Comparison of ENCODE assay signal across 21 cellular contexts in the genomic region with DNA sequence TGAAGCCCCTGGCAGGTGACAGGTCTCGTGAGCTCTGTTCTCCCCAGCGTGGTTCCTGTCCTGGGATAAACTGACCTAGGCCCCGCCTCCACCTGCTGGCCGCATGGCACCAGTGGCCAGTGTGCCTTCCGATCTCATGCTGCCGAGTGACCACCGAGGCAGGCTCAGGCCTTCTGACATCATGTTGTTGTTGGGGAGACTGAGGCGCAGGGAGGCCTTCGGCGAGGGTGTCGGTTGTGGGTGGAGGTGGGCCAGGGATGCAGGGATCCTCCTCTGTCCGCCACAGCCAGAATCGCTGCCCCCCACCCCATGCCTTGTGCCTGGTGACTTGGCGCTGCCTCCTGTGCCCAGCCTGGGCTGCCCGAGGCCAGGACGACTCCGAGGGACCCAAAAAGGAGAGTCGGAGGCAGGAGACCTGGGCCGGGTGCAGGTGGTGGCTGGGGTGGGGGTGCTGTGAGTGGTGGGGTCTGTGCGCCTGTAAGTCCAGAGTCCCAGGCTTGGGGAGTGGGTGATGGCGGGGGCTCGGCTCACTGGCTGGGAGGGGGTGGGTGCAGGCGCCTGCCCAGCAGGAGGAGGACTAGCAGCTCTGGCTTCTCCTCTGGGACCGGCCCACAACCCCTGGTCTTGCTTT. TPM values are rescaled to one million over a fixed set of nuclear protein-coding genes. Genes with fewer than 3 reads are reported as not detected.
A peak's percentile ranks its signal among the peaks of the same experiment; 100 is the strongest.
DNase-seq lines count a peak whose midpoint lies in the region; ATAC-seq and TF ChIP-seq lines count a peak whose summit lies in the region.
"Had no signal": no experiment of that assay in that cellular context is flagged by ENCODE, and none has a peak within 500 bp of the region (broad histone marks: within the 10 kb centered on the region; RNA-seq: fewer than 3 reads in every experiment).

No MANE protein-coding gene starts in this region.

- H3K27me3 ChIP-seq in BLaER1: peaks cover 14% of the 10 kb centered on the region
- H3K27me3 ChIP-seq in H7 (ENCODE audit: control insufficient read depth, insufficient read depth, low read length): no peaks in the 10 kb centered on the region
- no peaks in the 10 kb centered on the region for H3K27me3 ChIP-seq in ovary

- H3K4me3 Mint-ChIP-seq in activated CD8-positive, alpha-beta T cell treated with anti-CD3 and anti-CD28 coated beads, Interleukin-2, amount 10 ng/mL, durations not matched to agents 7 days and 5 days: no peak overlapping the region
- H3K4me3 Mint-ChIP-seq: activated CD4-positive, alpha-beta memory T cell treated with anti-CD3 and anti-CD28 coated beads, Interleukin-2, amount 10 ng/mL, durations not matched to agents 7 days and 5 days; memory B cell; stimulated activated naive CD8-positive, alpha-beta T cell treated with anti-CD3 and anti-CD28 coated beads, Interleukin-15, Interleukin-2, amounts not matched to agents 100 ng/mL and 50 ng/mL, for 24 hours had no signal

- no peaks in the 10 kb centered on the region for H3K36me3 Mint-ChIP-seq in activated CD8-positive, alpha-beta T cell treated with anti-CD3 and anti-CD28 coated beads, Interleukin-2, amount 10 ng/mL, durations not matched to agents 7 days and 5 days (ENCODE audit: low read depth)
- H3K36me3 Mint-ChIP-seq: memory B cell had no signal

- no peaks in the 10 kb centered on the region for H3K9me3 ChIP-seq in BLaER1
- no peaks in the 10 kb centered on the region for H3K9me3 ChIP-seq in ovary
- H3K9me3 ChIP-seq: tibial nerve had no signal

- H3K36me3 ChIP-seq in BLaER1 (no peaks in the 10 kb centered on the region), H7 (replicated peaks; ENCODE audit: control insufficient read depth, insufficient read depth, low read length) (no peaks in the 10 kb centered on the region), ovary (no peaks in the 10 kb centered on the region)
- H3K36me3 ChIP-seq: cardiac muscle cell, tibial nerve had no signal

- peak; percentile 44 for DNase-seq in H7
- DNase-seq in left cardiac atrium: peak; percentile 11
- DNase-seq in ovary: peak in 4 of 5 donors; percentile 9 to 33 (median 14)
- no peak for DNase-seq in activated CD8-positive, alpha-beta T cell treated with anti-CD3 and anti-CD28 coated beads, Interleukin-2, amount 10 ng/mL, durations not matched to agents 7 days and 5 days
- no peak for DNase-seq in omental fat pad (ENCODE audit: low spot score)
- DNase-seq: activated CD4-positive, alpha-beta memory T cell treated with anti-CD3 and anti-CD28 coated beads, Interleukin-2, amount 10 ng/mL, durations not matched to agents 7 days and 5 days; anterior cingulate cortex; NCI-H2081; NCI-H446; occipital lobe had no signal

- no peak for ATAC-seq in left cardiac atrium
- no peak for ATAC-seq in HG03097 (IDR thresholded peaks at IDR 0.05; ENCODE audit: low FRiP score, unreplicated experiment)
- no peak for ATAC-seq in activated CD8-positive, alpha-beta T cell treated with anti-CD3 and anti-CD28 coated beads, Interleukin-2, amount 10 ng/mL, durations not matched to agents 7 days and 5 days
- ATAC-seq in omental fat pad (ENCODE audit: low FRiP score): no peak

- POLR2A ChIA-PET in activated CD8-positive, alpha-beta T cell treated with anti-CD3 and anti-CD28 coated beads, Interleukin-2, amount 10 ng/mL, durations not matched to agents 7 days and 5 days (lab: Charles Lee): interaction anchor here (0.5 kb wide), 1 partner anchor 205 kb away, joined by 3 read pairs; no protein-coding TSS in a partner anchor

- intact Hi-C loops in left cardiac atrium (cut with DNase I) (no loop called here), ovary (cut with DNase I) (no loop called here)

- no peak for TF ChIP-seq EP300 in ovary (IDR thresholded peaks at IDR 0.05)

- H3K4me1 ChIP-seq in BLaER1 (peaks cover 31% of the 10 kb centered on the region), ovary (ENCODE audit: insufficient read depth) (no peaks in the 10 kb centered on the region)
- H3K4me1 ChIP-seq: tibial nerve had no signal

- peak overlapping the region; percentile 58 for H3K4me2 ChIP-seq in BLaER1

- no peaks in the 10 kb centered on the region for H3K9me3 Mint-ChIP-seq in activated CD8-positive, alpha-beta T cell treated with anti-CD3 and anti-CD28 coated beads, Interleukin-2, amount 10 ng/mL, durations not matched to agents 7 days and 5 days (ENCODE audit: insufficient read depth)
- H3K9me3 Mint-ChIP-seq: activated CD4-positive, alpha-beta memory T cell treated with anti-CD3 and anti-CD28 coated beads, Interleukin-2, amount 10 ng/mL, durations not matched to agents 7 days and 5 days; memory B cell; stimulated activated naive CD8-positive, alpha-beta T cell treated with anti-CD3 and anti-CD28 coated beads, Interleukin-15, Interleukin-2, amounts not matched to agents 100 ng/mL and 50 ng/mL, for 24 hours had no signal

- no peak for TF ChIP-seq POLR2A in ovary (IDR thresholded peaks at IDR 0.05)

- no peak overlapping the region for H3K27ac ChIP-seq in BLaER1
- no peak overlapping the region for H3K27ac ChIP-seq in ovary
- H3K27ac ChIP-seq: cardiac muscle cell, tibial nerve, VCaP had no signal

- CTCF ChIA-PET in activated CD8-positive, alpha-beta T cell treated with anti-CD3 and anti-CD28 coated beads, Interleukin-2, amount 10 ng/mL, durations not matched to agents 7 days and 5 days (lab: Charles Lee): interaction anchor here (0.5 to 1.5 kb wide), 2 partner anchors 16 to 32 kb away, joined by 3 read pairs; no protein-coding TSS in a partner anchor

- H3K27ac Mint-ChIP-seq in activated CD8-positive, alpha-beta T cell treated with anti-CD3 and anti-CD28 coated beads, Interleukin-2, amount 10 ng/mL, durations not matched to agents 7 days and 5 days: no peak overlapping the region
- H3K27ac Mint-ChIP-seq: activated CD4-positive, alpha-beta memory T cell treated with anti-CD3 and anti-CD28 coated beads, Interleukin-2, amount 10 ng/mL, durations not matched to agents 7 days and 5 days; memory B cell; stimulated activated naive CD8-positive, alpha-beta T cell treated with anti-CD3 and anti-CD28 coated beads, Interleukin-15, Interleukin-2, amounts not matched to agents 100 ng/mL and 50 ng/mL, for 24 hours had no signal

- no peak overlapping the region for H3K4me3 ChIP-seq in BLaER1
- H3K4me3 ChIP-seq in H7 (ENCODE audit: insufficient read depth, low read depth, low read length): no peak overlapping the region
- H3K4me3 ChIP-seq in ovary: no peak overlapping the region
- H3K4me3 ChIP-seq: cardiac muscle cell, tibial nerve had no signal

- H3K27me3 Mint-ChIP-seq in activated CD8-positive, alpha-beta T cell treated with anti-CD3 and anti-CD28 coated beads, Interleukin-2, amount 10 ng/mL, durations not matched to agents 7 days and 5 days (ENCODE audit: low read depth): no peaks in the 10 kb centered on the region
- H3K27me3 Mint-ChIP-seq: activated CD4-positive, alpha-beta memory T cell treated with anti-CD3 and anti-CD28 coated beads, Interleukin-2, amount 10 ng/mL, durations not matched to agents 7 days and 5 days; stimulated activated naive CD8-positive, alpha-beta T cell treated with anti-CD3 and anti-CD28 coated beads, Interleukin-15, Interleukin-2, amounts not matched to agents 100 ng/mL and 50 ng/mL, for 24 hours had no signal

- H4K20me1 ChIP-seq in BLaER1: peaks cover 5% of the 10 kb centered on the region; the same call in 1 of the 2 replicates

- TF ChIP-seq CTCF in ovary (IDR thresholded peaks at IDR 0.05): no peak
- no peak for TF ChIP-seq CTCF in omental fat pad (IDR thresholded peaks at IDR 0.05)

- WGBS in ovary, 3 donors: 86 to 88% (median 87%) methylated on average over 24 of the region's 24 CpGs

- no peaks in the 10 kb centered on the region for H3K4me1 Mint-ChIP-seq in activated CD8-positive, alpha-beta T cell treated with anti-CD3 and anti-CD28 coated beads, Interleukin-2, amount 10 ng/mL, durations not matched to agents 7 days and 5 days (ENCODE audit: low read depth)
- H3K4me1 Mint-ChIP-seq: activated CD4-positive, alpha-beta memory T cell treated with anti-CD3 and anti-CD28 coated beads, Interleukin-2, amount 10 ng/mL, durations not matched to agents 7 days and 5 days had no signal

- H3K9ac ChIP-seq in BLaER1: no peak overlapping the region

RNA-seq across cellular contexts. Expression of a gene that starts 24.3 kb away (rescaled TPM):
- 0.17 and 2.9 TPM in 2 replicates for total RNA-seq in H7 (2014; rRNA removed; shearing (Covaris generic))
- total RNA-seq in left cardiac atrium (100 to 1,000 TPM in 1 of 2 donors, 10 to 100 TPM in 1; 92.0 to 168 TPM), ovary (10 to 100 TPM; 10.5 to 28.8 (median 19.8) TPM), omental fat pad (1 to 10 TPM in 3 of 4 donors, not detected in 1; 1.5 to 2.0 (median 1.9) TPM)
- polyA plus RNA-seq in ovary: 10 to 100 TPM in 1 of 2 donors, under 1 TPM in 1; 0.45 to 11.0 TPM
- total RNA-seq in activated CD8-positive, alpha-beta T cell treated with anti-CD3 and anti-CD28 coated beads, Interleukin-2, amount 10 ng/mL, durations not matched to agents 7 days and 5 days: not detected
- total RNA-seq: activated CD4-positive, alpha-beta memory T cell treated with anti-CD3 and anti-CD28 coated beads, Interleukin-2, amount 10 ng/mL, durations not matched to agents 7 days and 5 days; dermis microvascular lymphatic vessel endothelial cell; endothelial cell of umbilical vein; glomerular endothelial cell; OCI-LY7 had no signal
- polyA plus RNA-seq: endothelial cell of umbilical vein had no signal

RNA-seq across cellular contexts. Expression of a gene that starts 28.5 kb away (rescaled TPM):
- total RNA-seq in H7 (2014; rRNA removed; shearing (Covaris generic)): 59.2 and 61.0 TPM in 2 replicates
- 1 to 10 TPM; 7.6 to 8.1 TPM for total RNA-seq in left cardiac atrium
- 10 to 100 TPM in 3 of 7 donors, 1 to 10 TPM in 4; 1.4 to 16.8 (median 6.4) TPM for total RNA-seq in ovary
- 1 to 10 TPM in 1 of 2 donors, under 1 TPM in 1; 0.32 to 5.3 TPM for polyA plus RNA-seq in ovary
- total RNA-seq in activated CD8-positive, alpha-beta T cell treated with anti-CD3 and anti-CD28 coated beads, Interleukin-2, amount 10 ng/mL, durations not matched to agents 7 days and 5 days: under 1 TPM; 0.26 TPM
- total RNA-seq in omental fat pad: 1 to 10 TPM in 3 of 4 donors, under 1 TPM in 1; 0.74 to 7.3 (median 2.4) TPM
- total RNA-seq: OCI-LY7 had no signal

Comparison
In these comparisons a context has a peak if more than half of its experiments do, and no peak if none do; other contexts are left out.
1. DNase-seq: peak in H7 (single experiment), left cardiac atrium (single experiment) and ovary (4 of 5); none in activated CD8-positive, alpha-beta T cell treated with anti-CD3 and anti-CD28 coated beads, Interleukin-2, amount 10 ng/mL, durations not matched to agents 7 days and 5 days (single experiment) and omental fat pad (single experiment).